1 cellular context compared by ENCODE assay signal in genomic region chr7:7641129-7641663, GRCh38.
TF ChIP-seq lines count a peak whose summit lies in the region.

No MANE protein-coding gene starts in this region.

TF ChIP-seq in SK-N-SH, 30 proteins besides CTCF, POLR2A, EP300 and RAD21 (continued from another document):
- no peak for TF ChIP-seq RXRA (IDR thresholded peaks at IDR 0.05; ENCODE audit: borderline replicate concordance, low read depth)
- no peak for TF ChIP-seq ELF1 (IDR thresholded peaks at IDR 0.05)
- no peak for TF ChIP-seq EZH2phosphoT487 (IDR thresholded peaks at IDR 0.05; ENCODE audit: borderline replicate concordance, low read depth)
- no peak; the same call in 1 of the 2 replicates for TF ChIP-seq RCOR1 (IDR thresholded peaks at IDR 0.05; ENCODE audit: low read length)
- TF ChIP-seq FOXJ3 (CRISPR knock-in tag; IDR thresholded peaks at IDR 0.05), result no peak
- no peak for TF ChIP-seq GABPA (IDR thresholded peaks at IDR 0.05; ENCODE audit: low read depth)
